1 cellular context compared by ENCODE assay signal in genomic region chr2:43269074-43269572, GRCh38.
TF ChIP-seq lines count a peak whose summit lies in the region.

No MANE protein-coding gene starts in this region.

TF ChIP-seq in K562, 482 proteins besides CTCF, POLR2A, EP300 and RAD21 (continued from another document):
- TF ChIP-seq, protein P1, sequence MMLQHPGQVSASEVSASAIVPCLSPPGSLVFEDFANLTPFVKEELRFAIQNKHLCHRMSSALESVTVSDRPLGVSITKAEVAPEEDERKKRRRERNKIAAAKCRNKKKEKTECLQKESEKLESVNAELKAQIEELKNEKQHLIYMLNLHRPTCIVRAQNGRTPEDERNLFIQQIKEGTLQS (IDR thresholded peaks at IDR 0.05) = peak; percentile 48
- TF ChIP-seq, protein P1 (CRISPR knock-in tag; conservative IDR thresholded peaks at IDR 0.05) = no peak
- TF ChIP-seq MAZ (CRISPR knock-in tag; conservative IDR thresholded peaks at IDR 0.05 in 1 of 2, IDR thresholded peaks at IDR 0.05 in 1 of 2) (no peak), ZNF785 (CRISPR knock-in tag; IDR thresholded peaks at IDR 0.05) (no peak), ZNF717 (CRISPR knock-in tag; IDR thresholded peaks at IDR 0.05) (no peak), KLF10 (CRISPR knock-in tag; IDR thresholded peaks at IDR 0.05) (no peak), HMGN3 (IDR thresholded peaks at IDR 0.05; ENCODE audit: borderline replicate concordance, extremely low read depth, insufficient read length, low read depth, low read length) (no peak), RCOR1 (IDR thresholded peaks at IDR 0.05; ENCODE audit: borderline replicate concordance in 1 of 2, low read depth in 2 of 2, low read length in 2 of 2) (peak in 1 of 2 experiments; percentile 68; a peak in 1 of 4 replicates), HSF4 (CRISPR knock-in tag; IDR thresholded peaks at IDR 0.05; ENCODE audit: borderline replicate concordance) (no peak), HDGF (IDR thresholded peaks at IDR 0.05) (no peak), CHD1 (IDR thresholded peaks at IDR 0.05; ENCODE audit: low read length) (no peak), NCOA4 (IDR thresholded peaks at IDR 0.05; ENCODE audit: partially characterized antibody) (no peak), SAFB (IDR thresholded peaks at IDR 0.05; ENCODE audit: borderline replicate concordance, low read depth, low read length) (no peak), HIVEP1 (CRISPR knock-in tag; IDR thresholded peaks at IDR 0.05) (no peak), BRCA1 (IDR thresholded peaks at IDR 0.05) (no peak), BRCA1 (CRISPR knock-in tag; IDR thresholded peaks at IDR 0.05) (no peak), E2F3 (CRISPR knock-in tag; IDR thresholded peaks at IDR 0.05) (no peak), HNRNPUL1 (IDR thresholded peaks at IDR 0.05; ENCODE audit: low read length) (no peak), ETV6 (IDR thresholded peaks at IDR 0.05; ENCODE audit: borderline replicate concordance in 1 of 2, low read depth in 2 of 2, low read length in 1 of 2) (no peak), ETV6 (CRISPR knock-in tag; IDR thresholded peaks at IDR 0.05; ENCODE audit: borderline replicate concordance) (no peak), MTA1 (IDR thresholded peaks at IDR 0.05; ENCODE audit: borderline replicate concordance) (no peak), XRCC4 (IDR thresholded peaks at IDR 0.05; ENCODE audit: extremely low read depth, insufficient read depth, insufficient read length) (no peak), ARID1B (IDR thresholded peaks at IDR 0.05) (0 out of 2 replicates have a peak, but pooled peaks have one; percentile 9), MECOM (CRISPR knock-in tag; IDR thresholded peaks at IDR 0.05) (no peak), MLX (CRISPR knock-in tag; conservative IDR thresholded peaks at IDR 0.05) (no peak), MGA (IDR thresholded peaks at IDR 0.05) (no peak)
